In the genomic region with DNA sequence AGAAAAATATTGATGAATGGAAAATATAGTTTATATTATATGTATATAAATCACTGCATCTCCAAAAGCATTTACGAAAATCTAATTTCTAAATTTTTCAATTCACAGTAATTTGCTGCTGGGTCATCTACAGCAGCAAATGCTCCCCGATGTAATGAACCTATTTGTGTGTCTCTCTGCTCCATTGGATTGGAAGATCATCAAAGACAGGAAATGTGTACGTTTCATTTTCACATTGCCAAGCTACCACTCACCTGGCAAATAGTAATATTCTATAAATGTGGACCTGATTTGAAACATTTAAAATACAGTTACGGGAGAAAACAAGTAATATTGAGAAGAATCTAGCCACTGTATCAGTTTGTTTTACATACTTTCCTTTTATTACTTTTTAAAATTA, we compare ENCODE assay signal across 11 cellular contexts.
"Had no signal": no experiment of that assay in that cellular context is flagged by ENCODE, and none has a peak within 500 bp of the region (broad histone marks: within the 10 kb centered on the region; RNA-seq: fewer than 3 reads in every experiment).

No MANE protein-coding gene starts in this region.

- H3K36me3 Mint-ChIP-seq: IgD-negative memory B cell had no signal

- H3K9me3 Mint-ChIP-seq: HFFc6, IgD-negative memory B cell had no signal

- H3K27ac Mint-ChIP-seq: HFFc6, IgD-negative memory B cell had no signal

- DNase-seq: GM23248, GOT3, H7, HFFc6, KBM-7 had no signal

- H3K4me3 ChIP-seq: GM23248, HAP-1 had no signal

- H2AFZ ChIP-seq: GM23248 had no signal

- H3K27me3 Mint-ChIP-seq: IgD-negative memory B cell had no signal

- H3K27ac ChIP-seq: GM23248, HL-60, KMS-11 had no signal

- H3K4me1 Mint-ChIP-seq: IgD-negative memory B cell had no signal

- H3K4me2 ChIP-seq: KMS-11 had no signal

- H3K9ac ChIP-seq: GM23248, KMS-11 had no signal

- H3K9me3 ChIP-seq: HAP-1 had no signal

- ATAC-seq: HCT116, HepG2 had no signal

- H3K36me3 ChIP-seq: HAP-1 had no signal

- H3K4me3 Mint-ChIP-seq: HFFc6, IgD-negative memory B cell had no signal

- H3K4me1 ChIP-seq: HAP-1 had no signal
